ENCODE assay signal across 12 cellular contexts in the genomic region with DNA sequence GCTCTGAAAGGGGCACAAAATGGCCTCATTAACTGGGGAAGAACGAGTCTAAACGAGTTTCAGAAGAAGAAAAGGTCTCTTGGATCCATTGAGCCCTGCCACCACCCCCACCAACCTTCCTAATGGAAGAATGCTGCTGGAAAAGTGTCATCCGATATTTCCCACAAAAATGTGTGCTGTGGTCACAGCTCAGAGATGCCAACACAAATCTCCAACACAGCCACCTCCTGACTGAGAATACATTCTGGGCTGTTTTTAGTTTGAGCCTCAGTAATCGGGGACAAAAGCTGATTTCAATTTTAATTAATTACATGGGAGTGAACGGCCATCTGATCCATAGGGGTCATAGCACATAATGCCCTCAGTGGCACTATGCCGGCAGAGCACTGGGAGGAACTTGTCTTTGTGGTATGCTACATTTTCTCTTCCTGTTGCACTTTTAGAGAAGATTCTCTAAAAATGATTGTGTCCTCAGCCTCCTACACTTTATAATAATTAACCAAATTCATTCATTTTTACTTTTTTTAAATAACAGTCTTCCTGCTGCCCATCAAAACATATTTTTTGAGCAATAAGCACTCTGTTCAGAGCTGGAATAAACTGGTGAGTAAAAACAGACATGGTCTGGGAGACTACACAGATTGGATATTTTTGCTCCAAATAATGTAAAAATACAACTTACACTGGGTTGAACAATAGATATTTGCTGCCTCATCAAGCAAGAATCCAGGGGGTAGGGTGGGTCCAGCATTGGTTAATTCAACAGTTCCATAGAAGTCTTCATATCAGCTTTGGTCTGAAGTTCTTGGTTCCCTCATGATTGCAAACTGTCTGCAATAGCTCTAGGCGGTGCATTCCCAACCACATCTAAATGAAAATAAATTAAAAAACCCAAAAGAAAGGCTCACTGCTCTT.
DNase-seq lines count a peak whose midpoint lies in the region; ATAC-seq, FAIRE-seq and TF ChIP-seq lines count a peak whose summit lies in the region.
"Had no signal": no experiment of that assay in that cellular context is flagged by ENCODE, and none has a peak within 500 bp of the region (broad histone marks: within the 10 kb centered on the region; RNA-seq: fewer than 3 reads in every experiment).

No MANE protein-coding gene starts in this region.

- RAD21 ChIA-PET in GM12878 (lab: Charles Lee; ENCODE audit: unreplicated experiment), result interaction anchor here (0.6 to 3.7 kb wide), 10 partner anchors 9 to 119 kb away, joined by 3 to 30 read pairs (median 5); no protein-coding TSS in a partner anchor

- DNase-seq in EL (peak; percentile 72), HT1080 (ENCODE audit: low read depth) (peak; percentile 54), GM12878 (ENCODE audit: low read depth, low spot score) (no peak), osteoblast (ENCODE audit: insufficient read length, low spot score, missing footprints) (peak; percentile 86), NCI-H345 treated with DMSO at 0.1 percent for 48 hours (lab: John Stamatoyannopoulos, UW; ENCODE audit: unreplicated experiment) (no peak), vagina (ENCODE audit: extremely low spot score in 2 of 2) (no peak)
- DNase-seq: dorsolateral prefrontal cortex, NCI-H510A, T1000 had no signal

- H3K4me3 ChIP-seq in GM12878 (no peak overlapping the region), osteoblast (ENCODE audit: insufficient read depth, low read length) (peak overlapping the region; percentile 18), vagina (no peak overlapping the region)
- H3K4me3 ChIP-seq: dorsolateral prefrontal cortex, transverse colon had no signal

- H2AFZ ChIP-seq in GM12878 (ENCODE audit: control insufficient read depth, low read depth, low read length) (no peak overlapping the region), osteoblast (ENCODE audit: low read length) (peak overlapping the region; percentile 52)

- 44% methylated on average over 7 of the region's 7 CpGs for WGBS in GM12878 (ENCODE audit: insufficient coverage, insufficient replicate concordance, low lambda C conversion rate, missing lambda C conversion rate)

- no peak for FAIRE-seq in GM12878 (lab: Jason Lieb, UNC)

- CTCF ChIA-PET in GM12878 (lab: Yijun Ruan, JAX), result interaction anchor here (0.8 to 2.3 kb wide), 9 partner anchors 8 to 103 kb away, joined by 3 to 11 read pairs (median 3); no protein-coding TSS in a partner anchor

- H3K27ac ChIP-seq in GM12878 (ENCODE audit: control insufficient read depth, insufficient read depth) (no peak overlapping the region), osteoblast (ENCODE audit: low read depth, low read length) (peak overlapping the region; percentile 54), vagina (no peak overlapping the region)

- no peak for TF ChIP-seq EP300 in GM12878 (IDR thresholded peaks at IDR 0.05; ENCODE audit: borderline replicate concordance in 1 of 2, control insufficient read depth in 1 of 2, low read depth in 2 of 2, low read length in 2 of 2)

- intact Hi-C loops in GM12878 (cut with micrococcal nuclease; ENCODE audit: unreplicated experiment), result no loop called here
- intact Hi-C loops in vagina (cut with DNase I), result no loop called here

- POLR2A ChIA-PET in GM12878 (lab: Charles Lee), result interaction anchor here (1.0 to 3.9 kb wide), 6 partner anchors 9 to 17 kb away, joined by 3 to 23 read pairs (median 6); no protein-coding TSS in a partner anchor

- no peak overlapping the region for H3K9ac ChIP-seq in GM12878 (ENCODE audit: control insufficient read depth, insufficient read depth, low read length)

- TF ChIP-seq POLR2A in GM12878 (IDR thresholded peaks at IDR 0.05; ENCODE audit: low read depth, low read length) (no peak), vagina (IDR thresholded peaks at IDR 0.05) (no peak)

- H3K79me2 ChIP-seq in GM12878 (ENCODE audit: control insufficient read depth, insufficient read depth, low read length) (no peaks in the 10 kb centered on the region), osteoblast (ENCODE audit: insufficient read depth, low read length) (no peaks in the 10 kb centered on the region)

- H3K27me3 ChIP-seq in GM12878 (replicated peaks in 1 of 2; ENCODE audit: control insufficient read depth in 2 of 2, insufficient read depth in 2 of 2, low read length in 1 of 2), result no peaks in the 10 kb centered on the region
- H3K27me3 ChIP-seq in osteoblast (ENCODE audit: insufficient read depth, low read length), result no peaks in the 10 kb centered on the region
- no peaks in the 10 kb centered on the region for H3K27me3 ChIP-seq in vagina
- H3K27me3 ChIP-seq: transverse colon had no signal

- H3K4me1 ChIP-seq in GM12878 (ENCODE audit: control insufficient read depth, insufficient read depth, low read length) (peaks cover 3% of the 10 kb centered on the region; the same call in 1 of the 2 replicates), osteoblast (ENCODE audit: insufficient read depth, low read length) (peaks cover 21% of the 10 kb centered on the region), vagina (no peaks in the 10 kb centered on the region)

- TF ChIP-seq RAD21 in GM12878 (IDR thresholded peaks at IDR 0.05; ENCODE audit: insufficient read depth, low read depth, low read length), result no peak

- SMC1A ChIA-PET in GM12878 (lab: Charles Lee; ENCODE audit: uncharacterized antibody, unreplicated experiment), result interaction anchor here (0.7 to 3.3 kb wide), 18 partner anchors 9 to 119 kb away, joined by 3 to 26 read pairs (median 4); no protein-coding TSS in a partner anchor

- H3K9me3 ChIP-seq in GM12878 (replicated peaks; ENCODE audit: control insufficient read depth, insufficient read depth, low read length) (peaks cover 3% of the 10 kb centered on the region; the same call in 2 of the 3 replicates), osteoblast (ENCODE audit: low read depth, low read length) (no peaks in the 10 kb centered on the region), vagina (no peaks in the 10 kb centered on the region)
- H3K9me3 ChIP-seq: transverse colon had no signal

- in situ Hi-C loops in GM12878 (cut with MboI), result no loop called here

- ATAC-seq in GM12878, result peak; percentile 80
- ATAC-seq in GM19463 (IDR thresholded peaks at IDR 0.05; ENCODE audit: unreplicated experiment), result no peak
- no peak for ATAC-seq in GM18498 (IDR thresholded peaks at IDR 0.05; ENCODE audit: unreplicated experiment)

- H3K36me3 ChIP-seq in GM12878 (ENCODE audit: control insufficient read depth in 2 of 2, insufficient read depth in 2 of 2, low read length in 1 of 2) (no peaks in the 10 kb centered on the region), osteoblast (ENCODE audit: insufficient read depth, low read length) (no peaks in the 10 kb centered on the region), vagina (no peaks in the 10 kb centered on the region)
- H3K36me3 ChIP-seq: transverse colon had no signal

- BruUV-seq in GM12878 (replicated peaks; lab: Mats Ljungman, UMichigan), result no TSS peak

- H4K20me1 ChIP-seq in GM12878 (ENCODE audit: control insufficient read depth, insufficient read depth), result no peaks in the 10 kb centered on the region
- H4K20me1 ChIP-seq in osteoblast (ENCODE audit: insufficient read depth, low read length), result no peaks in the 10 kb centered on the region

- H3K4me2 ChIP-seq in GM12878 (ENCODE audit: control insufficient read depth, insufficient read depth), result peak overlapping the region; percentile 7
- peak overlapping the region; percentile 61 for H3K4me2 ChIP-seq in osteoblast (ENCODE audit: insufficient read depth, low read length)

- TF ChIP-seq CTCF in GM12878 (IDR thresholded peaks at IDR 0.05 in 2 of 3, conservative IDR thresholded peaks at IDR 0.05 in 1 of 3; ENCODE audit: control insufficient read depth in 2 of 3, extremely low read depth in 1 of 3, insufficient read depth in 1 of 3, low read depth in 3 of 3, low read length in 3 of 3), result no peak
- TF ChIP-seq CTCF in osteoblast (IDR thresholded peaks at IDR 0.05; ENCODE audit: extremely low read depth, low read depth, low read length), result no peak
- no peak for TF ChIP-seq CTCF in vagina (IDR thresholded peaks at IDR 0.05)

TF ChIP-seq in GM12878, 131 proteins besides CTCF, POLR2A, EP300 and RAD21:
- TF ChIP-seq BACH1 (IDR thresholded peaks at IDR 0.05; ENCODE audit: borderline replicate concordance) (no peak), ETV6 (conservative IDR thresholded peaks at IDR 0.05 in 1 of 2, IDR thresholded peaks at IDR 0.05 in 1 of 2; ENCODE audit: borderline replicate concordance in 1 of 2, low read depth in 1 of 2) (no peak), JUNB (IDR thresholded peaks at IDR 0.05) (no peak), IKZF1 (conservative IDR thresholded peaks at IDR 0.05) (peak; percentile 42), SPI1 (IDR thresholded peaks at IDR 0.05; ENCODE audit: borderline replicate concordance, insufficient read depth, low read depth, low read length) (0 out of 2 replicates have a peak, but pooled peaks have one; percentile 2), PAX8 (IDR thresholded peaks at IDR 0.05) (no peak), IKZF2 (IDR thresholded peaks at IDR 0.05) (peak in 1 of 2 experiments; percentile 39; a peak in 1 of 4 replicates), ZNF24 (IDR thresholded peaks at IDR 0.05) (peak; percentile 57; the same call in 1 of the 2 replicates), ZZZ3 (IDR thresholded peaks at IDR 0.05; ENCODE audit: control insufficient read depth, insufficient read length, low read depth) (no peak)
- TF ChIP-seq, protein P1, sequence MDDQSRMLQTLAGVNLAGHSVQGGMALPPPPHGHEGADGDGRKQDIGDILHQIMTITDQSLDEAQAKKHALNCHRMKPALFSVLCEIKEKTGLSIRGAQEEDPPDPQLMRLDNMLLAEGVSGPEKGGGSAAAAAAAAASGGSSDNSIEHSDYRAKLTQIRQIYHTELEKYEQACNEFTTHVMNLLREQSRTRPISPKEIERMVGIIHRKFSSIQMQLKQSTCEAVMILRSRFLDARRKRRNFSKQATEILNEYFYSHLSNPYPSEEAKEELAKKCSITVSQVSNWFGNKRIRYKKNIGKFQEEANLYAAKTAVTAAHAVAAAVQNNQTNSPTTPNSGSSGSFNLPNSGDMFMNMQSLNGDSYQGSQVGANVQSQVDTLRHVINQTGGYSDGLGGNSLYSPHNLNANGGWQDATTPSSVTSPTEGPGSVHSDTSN (IDR thresholded peaks at IDR 0.05; ENCODE audit: insufficient replicate concordance, low read depth, low read length), result no peak

Comparison
In these comparisons a context has a peak if more than half of its experiments do, and no peak if none do; other contexts are left out.
1. DNase-seq: peak in EL (single experiment), HT1080 (single experiment) and osteoblast (single experiment); none in GM12878 (single experiment), NCI-H345 treated with DMSO at 0.1 percent for 48 hours (single experiment) and vagina (0 of 2).